ENCODE assay signal across 1 cellular context in the genomic region with DNA sequence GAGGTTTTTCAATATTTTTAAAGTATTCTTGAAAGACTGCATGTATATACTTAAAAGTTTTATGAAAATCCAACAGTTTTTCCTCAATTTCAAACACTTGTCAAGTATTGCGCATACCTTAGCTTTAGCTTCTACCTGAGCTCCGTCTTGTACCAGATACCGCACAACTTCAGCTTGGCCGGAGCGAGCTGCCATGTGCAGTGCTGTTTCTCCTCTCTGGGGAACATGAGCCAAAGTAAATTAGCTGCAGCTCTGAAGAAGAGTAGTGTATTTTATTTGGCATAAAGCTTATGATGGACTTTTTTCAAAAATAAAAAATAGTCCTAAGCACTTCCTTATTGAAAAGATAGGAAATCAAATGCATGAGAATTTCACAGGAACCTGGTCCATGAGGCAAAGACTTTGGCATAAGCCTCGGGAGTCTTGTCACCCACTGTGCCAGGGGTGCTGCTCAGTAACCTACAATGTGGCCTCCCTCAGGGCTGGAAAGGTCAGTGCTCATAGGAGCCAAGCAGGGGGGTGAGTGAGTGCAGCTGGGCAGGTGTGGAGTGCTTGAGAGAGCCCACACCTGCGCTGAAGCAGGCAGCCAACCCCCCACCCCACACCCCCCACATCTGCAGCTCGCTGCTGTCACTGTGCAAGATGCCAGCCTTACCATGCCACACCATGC.
TF ChIP-seq lines count a peak whose summit lies in the region.

No MANE protein-coding gene starts in this region.

TF ChIP-seq in WTC11, 78 proteins besides CTCF, POLR2A, EP300 and RAD21 (continued from another document):
- TF ChIP-seq FOXP4 (CRISPR knock-in tag; IDR thresholded peaks at IDR 0.05) (no peak), GTF2I (CRISPR knock-in tag; conservative IDR thresholded peaks at IDR 0.05) (no peak), ZNF263 (CRISPR knock-in tag; IDR thresholded peaks at IDR 0.05; ENCODE audit: low read depth) (no peak), NR3C1 (CRISPR knock-in tag; conservative IDR thresholded peaks at IDR 0.05; ENCODE audit: low read depth) (no peak), CBFB (CRISPR knock-in tag; IDR thresholded peaks at IDR 0.05; ENCODE audit: low read depth) (no peak), SP1 (CRISPR knock-in tag; conservative IDR thresholded peaks at IDR 0.05) (no peak), ZMAT4 (CRISPR knock-in tag; IDR thresholded peaks at IDR 0.05) (no peak)
- TF ChIP-seq, protein P1, sequence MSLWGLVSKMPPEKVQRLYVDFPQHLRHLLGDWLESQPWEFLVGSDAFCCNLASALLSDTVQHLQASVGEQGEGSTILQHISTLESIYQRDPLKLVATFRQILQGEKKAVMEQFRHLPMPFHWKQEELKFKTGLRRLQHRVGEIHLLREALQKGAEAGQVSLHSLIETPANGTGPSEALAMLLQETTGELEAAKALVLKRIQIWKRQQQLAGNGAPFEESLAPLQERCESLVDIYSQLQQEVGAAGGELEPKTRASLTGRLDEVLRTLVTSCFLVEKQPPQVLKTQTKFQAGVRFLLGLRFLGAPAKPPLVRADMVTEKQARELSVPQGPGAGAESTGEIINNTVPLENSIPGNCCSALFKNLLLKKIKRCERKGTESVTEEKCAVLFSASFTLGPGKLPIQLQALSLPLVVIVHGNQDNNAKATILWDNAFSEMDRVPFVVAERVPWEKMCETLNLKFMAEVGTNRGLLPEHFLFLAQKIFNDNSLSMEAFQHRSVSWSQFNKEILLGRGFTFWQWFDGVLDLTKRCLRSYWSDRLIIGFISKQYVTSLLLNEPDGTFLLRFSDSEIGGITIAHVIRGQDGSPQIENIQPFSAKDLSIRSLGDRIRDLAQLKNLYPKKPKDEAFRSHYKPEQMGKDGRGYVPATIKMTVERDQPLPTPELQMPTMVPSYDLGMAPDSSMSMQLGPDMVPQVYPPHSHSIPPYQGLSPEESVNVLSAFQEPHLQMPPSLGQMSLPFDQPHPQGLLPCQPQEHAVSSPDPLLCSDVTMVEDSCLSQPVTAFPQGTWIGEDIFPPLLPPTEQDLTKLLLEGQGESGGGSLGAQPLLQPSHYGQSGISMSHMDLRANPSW (CRISPR knock-in tag; conservative IDR thresholded peaks at IDR 0.05; ENCODE audit: low read depth): no peak
- TF ChIP-seq, protein P2, sequence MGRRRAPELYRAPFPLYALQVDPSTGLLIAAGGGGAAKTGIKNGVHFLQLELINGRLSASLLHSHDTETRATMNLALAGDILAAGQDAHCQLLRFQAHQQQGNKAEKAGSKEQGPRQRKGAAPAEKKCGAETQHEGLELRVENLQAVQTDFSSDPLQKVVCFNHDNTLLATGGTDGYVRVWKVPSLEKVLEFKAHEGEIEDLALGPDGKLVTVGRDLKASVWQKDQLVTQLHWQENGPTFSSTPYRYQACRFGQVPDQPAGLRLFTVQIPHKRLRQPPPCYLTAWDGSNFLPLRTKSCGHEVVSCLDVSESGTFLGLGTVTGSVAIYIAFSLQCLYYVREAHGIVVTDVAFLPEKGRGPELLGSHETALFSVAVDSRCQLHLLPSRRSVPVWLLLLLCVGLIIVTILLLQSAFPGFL (CRISPR knock-in tag; IDR thresholded peaks at IDR 0.05; ENCODE audit: borderline replicate concordance): no peak
